ENCODE assay signal across 8 cellular contexts in genomic region chr7:22725585-22725984, GRCh38. TPM values are rescaled to one million over a fixed set of nuclear protein-coding genes. Genes with fewer than 3 reads are reported as not detected.
DNase-seq lines count a peak whose midpoint lies in the region; ATAC-seq and TF ChIP-seq lines count a peak whose summit lies in the region.

No MANE protein-coding gene starts in this region.

- DNase-seq in BE2C (no peak), RPMI7951 (ENCODE audit: low read depth) (peak; percentile 76), fibroblast of villous mesenchyme (ENCODE audit: low read depth) (peak; percentile 42), left lung (no peak), kidney glomerular epithelial cell (lab: John Stamatoyannopoulos, UW) (no peak)
- DNase-seq in activated CD4-positive, alpha-beta T cell treated with anti-CD3 and anti-CD28 coated beads for 1 hour: no peak

- intact Hi-C loops in left lung (cut with DNase I): no loop called here

- H3K36me3 ChIP-seq in BE2C (no peaks in the 10 kb centered on the region), left lung (peaks cover 0 to 7% of the 10 kb centered on the region in 2 donors)

- H3K4me1 ChIP-seq in BE2C (no peaks in the 10 kb centered on the region), left lung (peaks cover 26 to 84% of the 10 kb centered on the region in 2 donors)

- H3K27ac ChIP-seq in left lung: no peak overlapping the region

- ATAC-seq in GM21529 (IDR thresholded peaks at IDR 0.05; ENCODE audit: unreplicated experiment): peak; percentile 40
- ATAC-seq in GM21367 (IDR thresholded peaks at IDR 0.05; ENCODE audit: unreplicated experiment): no peak
- no peak for ATAC-seq in left lung

- TF ChIP-seq CTCF in BE2C (IDR thresholded peaks at IDR 0.05; ENCODE audit: low read depth, low read length) (peak; percentile 34), fibroblast of villous mesenchyme (IDR thresholded peaks at IDR 0.05; ENCODE audit: insufficient read depth, low read depth, low read length) (peak; percentile 17), left lung (IDR thresholded peaks at IDR 0.05) (no peak)

- no peak overlapping the region for H3K4me3 ChIP-seq in BE2C (ENCODE audit: low read depth, low read length)
- no peak overlapping the region for H3K4me3 ChIP-seq in fibroblast of villous mesenchyme (ENCODE audit: low read depth, low read length)
- no peak overlapping the region for H3K4me3 ChIP-seq in left lung

- H3K27me3 ChIP-seq in BE2C (peaks cover 28% of the 10 kb centered on the region), left lung (peaks cover 0 to 12% of the 10 kb centered on the region in 2 donors)

- H3K9me3 ChIP-seq in BE2C: no peaks in the 10 kb centered on the region
- H3K9me3 ChIP-seq in left lung: no peaks in the 10 kb centered on the region

RNA-seq across cellular contexts. Expression of gene IL6, which starts 1.4 kb away (rescaled TPM):
- not detected for polyA plus RNA-seq in BE2C (2012; ENCODE audit: insufficient read depth, insufficient read length, low read depth)
- 11.4 and 14.3 TPM in 2 replicates for total RNA-seq in RPMI7951 (2014; rRNA removed; shearing (Covaris generic))
- total RNA-seq in fibroblast of villous mesenchyme (19.6 and 29.4 TPM in 2 replicates), left lung (1 to 10 TPM; 2.1 to 9.4 TPM)

Comparison
In these comparisons a context has a peak if more than half of its experiments do, and no peak if none do; other contexts are left out.
1. DNase-seq: peak in RPMI7951 (single experiment) and fibroblast of villous mesenchyme (single experiment); none in BE2C (single experiment), activated CD4-positive, alpha-beta T cell treated with anti-CD3 and anti-CD28 coated beads for 1 hour (single experiment), left lung (0 of 2) and kidney glomerular epithelial cell (single experiment).
2. CTCF ChIP-seq: peak in BE2C (single experiment) and fibroblast of villous mesenchyme (single experiment); none in left lung (0 of 2).